In genomic region chr6:169217972-169218371, GRCh38 we compare ENCODE assay signal across 9 cellular contexts.
"Had no signal": no experiment of that assay in that cellular context is flagged by ENCODE, and none has a peak within 500 bp of the region (broad histone marks: within the 10 kb centered on the region; RNA-seq: fewer than 3 reads in every experiment).

No MANE protein-coding gene starts in this region.

- FAIRE-seq: H54, HepG2 had no signal

- H3K27ac ChIP-seq: GM23248, HL-60 had no signal

- H3K9ac ChIP-seq: GM23248 had no signal

- ATAC-seq: HepG2 had no signal

- H3K4me3 ChIP-seq: GM23248 had no signal

- H2AFZ ChIP-seq: GM23248 had no signal

- DNase-seq: GM23248, GOT3, H9, HCEC 1CT, HFFc6, KG1 had no signal
